Comparison of ENCODE assay signal across 29 cellular contexts in the genomic region with DNA sequence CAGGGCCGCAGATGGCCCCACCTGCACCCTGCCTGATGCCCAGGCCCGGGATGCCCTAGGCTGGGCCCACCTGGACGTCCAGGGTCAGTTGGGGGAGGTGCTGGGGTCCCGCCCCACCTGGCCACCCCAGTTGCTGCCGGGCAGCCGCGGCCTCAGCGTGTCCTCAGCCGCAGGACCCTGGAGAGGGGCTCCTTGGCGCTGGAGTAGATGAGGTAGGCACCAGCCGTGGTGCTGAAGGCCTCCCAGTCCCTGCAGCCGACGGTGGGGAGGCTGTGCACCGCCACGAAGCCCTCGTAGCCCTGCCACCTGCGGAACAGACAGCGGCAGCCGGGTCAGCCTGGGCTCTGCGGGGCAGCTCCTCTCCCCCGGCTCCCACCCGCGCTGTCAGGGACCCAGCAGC. TPM values are rescaled to one million over a fixed set of nuclear protein-coding genes. Genes with fewer than 3 reads are reported as not detected.
"Had no signal": no experiment of that assay in that cellular context is flagged by ENCODE, and none has a peak within 500 bp of the region (broad histone marks: within the 10 kb centered on the region; RNA-seq: fewer than 3 reads in every experiment).

No MANE protein-coding gene starts in this region.

- H3K27ac ChIP-seq: Peyer's patch had no signal

- H3K27me3 Mint-ChIP-seq: activated naive CD8-positive, alpha-beta T cell had no signal

- H3K9me3 Mint-ChIP-seq: activated CD4-positive, alpha-beta memory T cell treated with anti-CD3 and anti-CD28 coated beads, Interleukin-2, amount 10 ng/mL, durations not matched to agents 7 days and 5 days; activated naive CD4-positive, alpha-beta T cell treated with anti-CD3 and anti-CD28 coated beads for 36 hours; activated T-helper 17 cell treated with anti-CD3 and anti-CD28 coated beads, Interleukin-2, amount 50 U/mL, for 72 hours; T-cell had no signal

- H3K9me3 ChIP-seq: Peyer's patch had no signal

- DNase-seq: activated CD4-positive, alpha-beta memory T cell treated with anti-CD3 and anti-CD28 coated beads, Interleukin-2, amount 10 ng/mL, durations not matched to agents 7 days and 5 days; activated CD4-positive, alpha-beta T cell treated with anti-CD3 and anti-CD28 coated beads, Interleukin-2, amount 50 U/mL, for 1 hour; activated CD4-positive, CD25-positive, alpha-beta regulatory T cell; activated gamma-delta T cell; activated naive CD4-positive, alpha-beta T cell treated with anti-CD3 and anti-CD28 coated beads for 36 hours; activated T-cell treated with anti-CD3 and anti-CD28 coated beads for 4 hours; activated T-cell treated with anti-CD3 and anti-CD28 coated beads, Interleukin-2, amount 50 U/mL, for 48 hours; amygdala; cerebellar nuclear complex; Karpas-422; MM.1S; NCI-H1105; NCI-H187 treated with DMSO at 0.1 percent for 48 hours; NCI-H2171 treated with DMSO at 0.1 percent for 48 hours; NCI-H226; NCI-H526; NK-92 treated with Interleukin-12 subunit alpha and Interleukin-12 subunit beta, amount 100 ng/mL, for 24 hours; Peyer's patch; SHP77 treated with DMSO at 0.1 percent for 48 hours; T-cell; T-helper 2 cell; T1000 had no signal

- H3K4me1 Mint-ChIP-seq: activated T-helper 17 cell treated with anti-CD3 and anti-CD28 coated beads, Interleukin-2, amount 50 U/mL, for 72 hours had no signal

- H3K27ac Mint-ChIP-seq: activated CD4-positive, alpha-beta memory T cell treated with anti-CD3 and anti-CD28 coated beads, Interleukin-2, amount 10 ng/mL, durations not matched to agents 7 days and 5 days; activated naive CD4-positive, alpha-beta T cell treated with anti-CD3 and anti-CD28 coated beads for 36 hours; activated naive CD8-positive, alpha-beta T cell; activated T-helper 17 cell treated with anti-CD3 and anti-CD28 coated beads, Interleukin-2, amount 50 U/mL, for 72 hours; T-cell had no signal

- H3K27me3 ChIP-seq: Peyer's patch had no signal

- H3K4me3 Mint-ChIP-seq: activated CD4-positive, alpha-beta memory T cell treated with anti-CD3 and anti-CD28 coated beads, Interleukin-2, amount 10 ng/mL, durations not matched to agents 7 days and 5 days; activated naive CD4-positive, alpha-beta T cell treated with anti-CD3 and anti-CD28 coated beads for 36 hours; activated naive CD8-positive, alpha-beta T cell; activated T-helper 17 cell treated with anti-CD3 and anti-CD28 coated beads, Interleukin-2, amount 50 U/mL, for 72 hours; T-cell had no signal

- H3K36me3 ChIP-seq: Peyer's patch had no signal

- H3K36me3 Mint-ChIP-seq: activated naive CD8-positive, alpha-beta T cell; T-cell had no signal

- H3K4me1 ChIP-seq: Peyer's patch had no signal

- ATAC-seq: activated T-helper 17 cell treated with anti-CD3 and anti-CD28 coated beads, Interleukin-2, amount 50 U/mL, for 72 hours; T-cell had no signal

- H3K4me3 ChIP-seq: Peyer's patch had no signal

- FAIRE-seq: TTC549 had no signal

RNA-seq across cellular contexts. Expression of gene KRTAP10-1, which starts 40.4 kb away (rescaled TPM):
- total RNA-seq: activated CD4-positive, alpha-beta memory T cell treated with anti-CD3 and anti-CD28 coated beads, Interleukin-2, amount 10 ng/mL, durations not matched to agents 7 days and 5 days; activated CD8-positive, alpha-beta memory T cell treated with anti-CD3 and anti-CD28 coated beads for 36 hours; activated naive CD4-positive, alpha-beta T cell treated with anti-CD3 and anti-CD28 coated beads for 36 hours; activated T-helper 17 cell treated with anti-CD3 and anti-CD28 coated beads, Interleukin-2, amount 50 U/mL, for 72 hours; cardiac septum; NCI-H460; Peyer's patch; SK-MEL-5; T-cell had no signal

RNA-seq across cellular contexts. Expression of gene KRTAP10-2, which starts 51.7 kb away (rescaled TPM):
- total RNA-seq: activated CD4-positive, alpha-beta memory T cell treated with anti-CD3 and anti-CD28 coated beads, Interleukin-2, amount 10 ng/mL, durations not matched to agents 7 days and 5 days; activated CD8-positive, alpha-beta memory T cell treated with anti-CD3 and anti-CD28 coated beads for 36 hours; activated naive CD4-positive, alpha-beta T cell treated with anti-CD3 and anti-CD28 coated beads for 36 hours; activated T-helper 17 cell treated with anti-CD3 and anti-CD28 coated beads, Interleukin-2, amount 50 U/mL, for 72 hours; cardiac septum; NCI-H460; Peyer's patch; SK-MEL-5; T-cell had no signal

RNA-seq across cellular contexts. Expression of gene KRTAP10-3, which starts 59.0 kb away (rescaled TPM):
- total RNA-seq: activated CD4-positive, alpha-beta memory T cell treated with anti-CD3 and anti-CD28 coated beads, Interleukin-2, amount 10 ng/mL, durations not matched to agents 7 days and 5 days; activated CD8-positive, alpha-beta memory T cell treated with anti-CD3 and anti-CD28 coated beads for 36 hours; activated naive CD4-positive, alpha-beta T cell treated with anti-CD3 and anti-CD28 coated beads for 36 hours; activated T-helper 17 cell treated with anti-CD3 and anti-CD28 coated beads, Interleukin-2, amount 50 U/mL, for 72 hours; cardiac septum; NCI-H460; Peyer's patch; SK-MEL-5; T-cell had no signal
